18 cellular contexts compared by ENCODE assay signal in genomic region chr2:171109020-171109419, GRCh38.
"Had no signal": no experiment of that assay in that cellular context is flagged by ENCODE, and none has a peak within 500 bp of the region (broad histone marks: within the 10 kb centered on the region; RNA-seq: fewer than 3 reads in every experiment).

No MANE protein-coding gene starts in this region.

- H3K4me3 ChIP-seq: colonic mucosa, lung, suprapubic skin had no signal

- ATAC-seq: foreskin keratinocyte; stimulated activated naive CD8-positive, alpha-beta T cell treated with anti-CD3 and anti-CD28 coated beads, Interleukin-15, amount 100 ng/mL, for 72 hours had no signal

- H3K27ac ChIP-seq: brain microvascular endothelial cell, colonic mucosa, foreskin keratinocyte, suprapubic skin had no signal

- H3K4me1 ChIP-seq: colonic mucosa, foreskin keratinocyte, suprapubic skin had no signal

- H3K4me3 Mint-ChIP-seq: mesothelial cell of epicardium; stimulated activated naive CD8-positive, alpha-beta T cell treated with anti-CD3 and anti-CD28 coated beads, Interleukin-15, amount 100 ng/mL, for 72 hours had no signal

- H3K36me3 ChIP-seq: brain microvascular endothelial cell, colonic mucosa had no signal

- H3K9me3 ChIP-seq: colonic mucosa, suprapubic skin had no signal

- H3K9me3 Mint-ChIP-seq: stimulated activated naive CD8-positive, alpha-beta T cell treated with anti-CD3 and anti-CD28 coated beads, Interleukin-15, amount 100 ng/mL, for 72 hours had no signal

- DNase-seq: activated CD4-positive, alpha-beta T cell treated with anti-CD3 and anti-CD28 coated beads for 48 hours; activated CD4-positive, CD25-positive, alpha-beta regulatory T cell; activated CD8-positive, alpha-beta memory T cell treated with anti-CD3 and anti-CD28 coated beads, Interleukin-2, amount 50 U/mL, for 48 hours; activated gamma-delta T cell treated with Interleukin-2 at 50 U/mL for 16 hours; aorta; brain microvascular endothelial cell; central memory CD4-positive, alpha-beta T cell; colonic mucosa; foreskin keratinocyte; glutamatergic neuron; occipital lobe; stimulated activated naive CD8-positive, alpha-beta T cell treated with anti-CD3 and anti-CD28 coated beads, Interleukin-15, amount 100 ng/mL, for 72 hours; T-helper 9 cell; trophoblast cell had no signal

- H3K27me3 ChIP-seq: brain microvascular endothelial cell, colonic mucosa, foreskin keratinocyte, suprapubic skin had no signal

- H3K27me3 Mint-ChIP-seq: stimulated activated naive CD8-positive, alpha-beta T cell treated with anti-CD3 and anti-CD28 coated beads, Interleukin-15, amount 100 ng/mL, for 72 hours had no signal

- FAIRE-seq: keratinocyte had no signal

- H3K27ac Mint-ChIP-seq: mesothelial cell of epicardium had no signal
